In the genomic region with DNA sequence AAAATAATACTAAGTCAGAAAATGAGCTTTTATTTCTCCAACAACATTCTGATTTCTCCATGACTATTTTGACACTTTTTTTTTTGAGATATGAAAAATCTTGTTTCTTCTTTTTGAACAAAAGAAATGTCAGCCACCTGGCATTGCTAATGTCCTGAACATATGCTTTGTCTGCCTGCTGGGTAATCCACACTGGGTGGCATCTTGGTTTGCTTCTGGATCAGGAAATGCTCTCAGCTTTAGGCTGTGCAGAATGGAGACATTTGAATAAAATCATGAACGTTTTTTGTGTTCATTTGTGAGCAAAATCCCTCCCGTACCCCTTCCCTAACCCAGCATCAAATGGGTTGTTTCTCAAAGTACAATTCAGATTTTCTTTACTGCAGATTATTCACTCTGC, we compare ENCODE assay signal across 20 cellular contexts. TPM values are rescaled to one million over a fixed set of nuclear protein-coding genes. Genes with fewer than 3 reads are reported as not detected.
DNase-seq lines count a peak whose midpoint lies in the region; ATAC-seq and TF ChIP-seq lines count a peak whose summit lies in the region.
"Had no signal": no experiment of that assay in that cellular context is flagged by ENCODE, and none has a peak within 500 bp of the region (broad histone marks: within the 10 kb centered on the region; RNA-seq: fewer than 3 reads in every experiment).

No MANE protein-coding gene starts in this region.

- H3K27ac ChIP-seq in Karpas-422 (ENCODE audit: low read length) (no peak overlapping the region), smooth muscle cell (ENCODE audit: low read depth) (peak overlapping the region; percentile 97)
- no peak overlapping the region for H3K27ac ChIP-seq in effector memory CD4-positive, alpha-beta T cell (ENCODE audit: insufficient read depth, low read length, poor library complexity, severe bottlenecking)

- WGBS in smooth muscle cell (ENCODE audit: low lambda C conversion rate): 78% methylated on average over 2 of the region's 2 CpGs

- no peaks in the 10 kb centered on the region for H4K20me1 ChIP-seq in Karpas-422 (ENCODE audit: insufficient read depth, low read depth, low read length)
- H4K20me1 ChIP-seq in smooth muscle cell (ENCODE audit: low read depth): no peaks in the 10 kb centered on the region

- peaks cover 20% of the 10 kb centered on the region for H3F3A ChIP-seq in smooth muscle cell (ENCODE audit: low read depth)

- H3K36me3 Mint-ChIP-seq in glutamatergic neuron (ENCODE audit: unreplicated experiment): no peaks in the 10 kb centered on the region

- peak; percentile 40 for DNase-seq in Karpas-422
- DNase-seq in NCI-H524 (lab: John Stamatoyannopoulos, UW): peak; percentile 17 to 67
- DNase-seq in glutamatergic neuron: no peak
- no peak for DNase-seq in smooth muscle cell (lab: John Stamatoyannopoulos, UW; ENCODE audit: unreplicated experiment)
- DNase-seq in kidney glomerular epithelial cell (lab: John Stamatoyannopoulos, UW): no peak
- DNase-seq in effector memory CD4-positive, alpha-beta T cell: no peak
- DNase-seq: ACHN; AML-193; DND-41; MM.1S; NCI-H1092; NCI-H1436 treated with DMSO at 0.1 percent for 48 hours; NCI-H2081; NCI-H226; NCI-H526; NK-92 treated with Interleukin-12 subunit alpha and Interleukin-12 subunit beta, amount 100 ng/mL, for 24 hours; Right ventricle myocardium superior; SW 1271 had no signal

- no peaks in the 10 kb centered on the region for H3K9me2 ChIP-seq in Karpas-422 (replicated peaks; ENCODE audit: insufficient read depth, low read length)

- H3K4me2 ChIP-seq in Karpas-422 (ENCODE audit: low read depth, low read length, poor library complexity, severe bottlenecking) (no peak overlapping the region), smooth muscle cell (no peak overlapping the region)

- no peaks in the 10 kb centered on the region for H3K9me3 Mint-ChIP-seq in glutamatergic neuron (ENCODE audit: unreplicated experiment)

- peak overlapping the region; percentile 91 for H3K27ac Mint-ChIP-seq in glutamatergic neuron (ENCODE audit: unreplicated experiment)

- no peak for ATAC-seq in HG02852 (IDR thresholded peaks at IDR 0.05; ENCODE audit: unreplicated experiment)

- H3K9me3 ChIP-seq in Karpas-422 (ENCODE audit: low read length): no peaks in the 10 kb centered on the region
- H3K9me3 ChIP-seq in smooth muscle cell (replicated peaks; ENCODE audit: low read depth): no peaks in the 10 kb centered on the region
- H3K9me3 ChIP-seq in effector memory CD4-positive, alpha-beta T cell (ENCODE audit: control insufficient read depth, low read length): no peaks in the 10 kb centered on the region
- H3K9me3 ChIP-seq: HAP-1 had no signal

- H3K27me3 ChIP-seq in Karpas-422 (ENCODE audit: low read length) (no peaks in the 10 kb centered on the region), smooth muscle cell (ENCODE audit: low read depth) (no peaks in the 10 kb centered on the region)
- H3K27me3 ChIP-seq in effector memory CD4-positive, alpha-beta T cell (replicated peaks; ENCODE audit: control insufficient read depth, insufficient read depth, low read length, poor library complexity, severe bottlenecking): no peaks in the 10 kb centered on the region

- no peak for TF ChIP-seq CTCF in glutamatergic neuron (IDR thresholded peaks at IDR 0.05; ENCODE audit: partially characterized antibody, unreplicated experiment)
- no peak for TF ChIP-seq CTCF in smooth muscle cell (IDR thresholded peaks at IDR 0.05; ENCODE audit: borderline replicate concordance, insufficient read depth, poor library complexity, severe bottlenecking)

- H3K36me3 ChIP-seq in Karpas-422 (ENCODE audit: insufficient read depth, low read length): no peaks in the 10 kb centered on the region
- H3K36me3 ChIP-seq in smooth muscle cell (ENCODE audit: low read depth): no peaks in the 10 kb centered on the region
- no peaks in the 10 kb centered on the region for H3K36me3 ChIP-seq in effector memory CD4-positive, alpha-beta T cell (ENCODE audit: control insufficient read depth, insufficient read depth, low read length)
- H3K36me3 ChIP-seq: HAP-1 had no signal

- H3K4me1 ChIP-seq in Karpas-422 (ENCODE audit: low read length) (no peaks in the 10 kb centered on the region), smooth muscle cell (ENCODE audit: low read depth) (peaks cover 39% of the 10 kb centered on the region)
- no peaks in the 10 kb centered on the region for H3K4me1 ChIP-seq in effector memory CD4-positive, alpha-beta T cell (ENCODE audit: control insufficient read depth, insufficient read depth, low read length, poor library complexity, severe bottlenecking)

- H3K4me3 Mint-ChIP-seq in glutamatergic neuron (ENCODE audit: unreplicated experiment): peak overlapping the region; percentile 28

- H3K79me2 ChIP-seq in Karpas-422 (ENCODE audit: low read length) (no peaks in the 10 kb centered on the region), smooth muscle cell (ENCODE audit: low read depth) (no peaks in the 10 kb centered on the region)

- peaks cover 3% of the 10 kb centered on the region for H3K27me3 Mint-ChIP-seq in glutamatergic neuron (ENCODE audit: unreplicated experiment)

- H3K4me3 ChIP-seq in Karpas-422 (ENCODE audit: low read length): no peak overlapping the region
- H3K4me3 ChIP-seq in smooth muscle cell: no peak overlapping the region
- H3K4me3 ChIP-seq in effector memory CD4-positive, alpha-beta T cell (ENCODE audit: insufficient read depth, low read depth, low read length, poor library complexity, severe bottlenecking): no peak overlapping the region
- H3K4me3 ChIP-seq: HAP-1 had no signal

- H2AFZ ChIP-seq in Karpas-422 (ENCODE audit: low read length) (no peak overlapping the region), smooth muscle cell (ENCODE audit: low read depth) (peak overlapping the region; percentile 42)

- H3K4me1 Mint-ChIP-seq in glutamatergic neuron (ENCODE audit: low read depth, unreplicated experiment): peaks cover 81% of the 10 kb centered on the region

- H3K9ac ChIP-seq in Karpas-422 (ENCODE audit: low read length) (no peak overlapping the region), smooth muscle cell (ENCODE audit: low read depth) (peak overlapping the region; percentile 82)

RNA-seq across cellular contexts. Expression of a gene that starts 53.3 kb away (rescaled TPM):
- 6.5 and 8.8 TPM in 2 replicates for total RNA-seq in Karpas-422 (2014; rRNA removed; shearing (Covaris generic); ENCODE audit: low replicate concordance)
- total RNA-seq in glutamatergic neuron (ENCODE audit: unreplicated experiment) (323 TPM), smooth muscle cell (16.1 and 27.6 TPM in 2 replicates)
- polyA plus RNA-seq in smooth muscle cell: 12.2 and 12.7 TPM in 2 replicates

Comparison
In these comparisons a context has a peak if more than half of its experiments do, and no peak if none do; other contexts are left out.
1. DNase-seq: peak in Karpas-422 (single experiment) and NCI-H524 (2 of 2); none in glutamatergic neuron (single experiment), smooth muscle cell (single experiment), kidney glomerular epithelial cell (single experiment) and effector memory CD4-positive, alpha-beta T cell (0 of 3).
2. RNA of a gene that starts 53.3 kb away (total RNA-seq): 323 TPM in glutamatergic neuron (single experiment); 16.1 to 27.6 TPM in smooth muscle cell and 6.5 to 8.8 TPM in Karpas-422; every median in the first group is over 10 times any median in the second.